In genomic region chr1:167714098-167714850, GRCh38 we compare ENCODE assay signal across 8 cellular contexts. TPM values are rescaled to one million over a fixed set of nuclear protein-coding genes. Genes with fewer than 3 reads are reported as not detected.
A peak's percentile ranks its signal among the peaks of the same experiment; 100 is the strongest.
DNase-seq lines count a peak whose midpoint lies in the region; ATAC-seq and TF ChIP-seq lines count a peak whose summit lies in the region.

No MANE protein-coding gene starts in this region.

- peak overlapping the region; percentile 91 for H3K27ac Mint-ChIP-seq in activated CD4-positive, alpha-beta T cell treated with anti-CD3 and anti-CD28 coated beads for 36 hours

- peaks cover 29% of the 10 kb centered on the region for H3K4me1 Mint-ChIP-seq in activated CD4-positive, alpha-beta T cell treated with anti-CD3 and anti-CD28 coated beads for 36 hours

- peak; percentile 69 for TF ChIP-seq POLR2A in GM19193 (IDR thresholded peaks at IDR 0.05; ENCODE audit: extremely low read depth, insufficient read depth, insufficient read length)

- CTCF ChIA-PET in activated CD4-positive, alpha-beta T cell treated with anti-CD3 and anti-CD28 coated beads for 36 hours (lab: Charles Lee) = interaction anchor here (0.5 to 2.3 kb wide), 13 partner anchors 9 to 579 kb away, joined by 3 to 16 read pairs (median 4); partner anchors contain the start of genes DCAF6 and POU2F1

- peak overlapping the region; percentile 83 for H3K4me3 Mint-ChIP-seq in activated CD4-positive, alpha-beta T cell treated with anti-CD3 and anti-CD28 coated beads for 36 hours

- no peak for TF ChIP-seq CTCF in choroid plexus epithelial cell (conservative IDR thresholded peaks at IDR 0.05; ENCODE audit: low read depth, low read length)

- peak overlapping the region; percentile 89 for H3K4me3 ChIP-seq in choroid plexus epithelial cell (ENCODE audit: low read depth, low read length)

- no peaks in the 10 kb centered on the region for H3K27me3 Mint-ChIP-seq in activated CD4-positive, alpha-beta T cell treated with anti-CD3 and anti-CD28 coated beads for 36 hours

- intact Hi-C loops in activated CD4-positive, alpha-beta T cell treated with anti-CD3 and anti-CD28 coated beads for 36 hours (cut with DNase I, micrococcal nuclease) = loop anchor here (1.0 to 10.0 kb wide), 9 partner anchors 84 to 875 kb away; partner anchors contain the start of genes DCAF6 (in 1 of the 2), POGK (in 1 of the 2), RCSD1 (in 1 of the 2) and SFT2D2 (in 1 of the 2)

- ATAC-seq in HG03432 (IDR thresholded peaks at IDR 0.05; ENCODE audit: unreplicated experiment) (peak; percentile 62), left lobe of liver (peak; percentile 82)
- peak; percentile 63 for ATAC-seq in activated CD4-positive, alpha-beta T cell treated with anti-CD3 and anti-CD28 coated beads for 36 hours

- no peaks in the 10 kb centered on the region for H3K9me3 Mint-ChIP-seq in activated CD4-positive, alpha-beta T cell treated with anti-CD3 and anti-CD28 coated beads for 36 hours (ENCODE audit: low read depth)

- peaks cover 8% of the 10 kb centered on the region for H3K36me3 Mint-ChIP-seq in activated CD4-positive, alpha-beta T cell treated with anti-CD3 and anti-CD28 coated beads for 36 hours (ENCODE audit: low read depth)

- DNase-seq in Ammon's horn (ENCODE audit: low spot score) (peak; percentile 93), NCI-H460 (ENCODE audit: extremely low read depth, low read depth) (peak; percentile 90), choroid plexus epithelial cell (ENCODE audit: low read depth) (peak; percentile 79), left lobe of liver (ENCODE audit: low spot score) (peak; percentile 93)
- peak; percentile 92 for DNase-seq in activated CD4-positive, alpha-beta T cell treated with anti-CD3 and anti-CD28 coated beads for 36 hours
- peak; percentile 94 to 95 for DNase-seq in stimulated activated CD4-positive, alpha-beta T cell treated with anti-CD3 and anti-CD28 coated beads, Interleukin-2, amount 100 ng/mL, for 24 hours

- POLR2A ChIA-PET in activated CD4-positive, alpha-beta T cell treated with anti-CD3 and anti-CD28 coated beads for 36 hours (lab: Charles Lee) = interaction anchor here (0.6 to 1.3 kb wide), 3 partner anchors 39 to 506 kb away, joined by 3 read pairs; partner anchors contain the start of gene CREG1

RNA-seq across cellular contexts. Expression of gene MPZL1, which starts 7.5 kb away (rescaled TPM):
- 103 and 106 TPM in 2 replicates for total RNA-seq in NCI-H460 (2014; rRNA removed; shearing (Covaris generic))
- 68.5 and 90.7 TPM in 2 replicates for polyA plus RNA-seq in NCI-H460 (2014; cell fraction: nucleus; rRNA removed)
- total RNA-seq in activated CD4-positive, alpha-beta T cell treated with anti-CD3 and anti-CD28 coated beads for 36 hours = 10 to 100 TPM; 22.3 to 23.0 TPM
- 17.8 TPM for total RNA-seq in left lobe of liver

Comparison
In these comparisons a context has a peak if more than half of its experiments do, and no peak if none do; other contexts are left out.
1. Peak in every context shown above with its lines: DNase-seq, ATAC-seq and H3K4me3 ChIP-seq.